29 cellular contexts compared by ENCODE assay signal in the genomic region with DNA sequence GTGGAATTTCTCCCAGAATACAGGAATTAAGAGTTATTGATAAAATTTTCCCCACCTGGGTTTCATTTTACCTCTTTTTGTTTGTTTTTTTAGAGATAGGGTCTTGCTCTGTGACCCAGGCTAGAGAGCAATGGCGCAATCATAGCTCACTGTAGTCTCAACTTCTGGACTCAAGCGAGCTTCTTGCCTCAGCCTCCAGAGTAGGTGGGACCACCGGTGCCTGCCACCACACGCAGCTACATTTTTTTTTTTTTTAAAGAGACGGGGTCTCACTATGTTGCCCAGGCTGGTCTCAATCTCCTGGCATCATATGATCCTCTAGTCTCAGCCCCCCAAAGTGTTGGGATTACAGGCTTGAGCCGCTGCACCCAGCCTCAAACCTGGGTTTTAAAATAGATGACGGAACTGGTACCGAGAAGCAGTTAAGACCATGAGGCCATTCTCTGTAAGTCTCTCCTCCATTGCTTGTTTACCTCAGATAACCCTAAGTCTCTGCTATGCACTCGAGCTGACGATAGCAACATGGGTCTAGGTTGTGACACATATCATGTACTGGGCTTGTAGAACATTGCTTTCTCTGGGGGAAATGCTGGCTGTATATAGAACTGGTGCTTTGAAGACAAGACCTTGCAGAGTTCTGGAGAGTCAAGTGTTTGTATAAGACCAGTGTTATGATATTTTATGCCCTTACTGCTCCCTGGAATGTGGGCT.
"Had no signal": no experiment of that assay in that cellular context is flagged by ENCODE, and none has a peak within 500 bp of the region (broad histone marks: within the 10 kb centered on the region; RNA-seq: fewer than 3 reads in every experiment).

No MANE protein-coding gene starts in this region.

- ATAC-seq: activated CD8-positive, alpha-beta memory T cell treated with anti-CD3 and anti-CD28 coated beads, Interleukin-2, amount 10 ng/mL, durations not matched to agents 7 days and 5 days; activated CD8-positive, alpha-beta T cell treated with anti-CD3 and anti-CD28 coated beads, Interleukin-2, amount 10 ng/mL, durations not matched to agents 7 days and 5 days; activated naive CD8-positive, alpha-beta T cell treated with anti-CD3 and anti-CD28 coated beads, Interleukin-2, amount 50 U/mL, for 24 hours; body of pancreas; esophagus mucosa; T-helper 17 cell had no signal

- H3K36me3 ChIP-seq: colonic mucosa had no signal

- H3K27me3 ChIP-seq: adrenal gland, body of pancreas, colonic mucosa had no signal

- H3K4me3 ChIP-seq: adrenal gland, body of pancreas, colonic mucosa had no signal

- H3K9me3 Mint-ChIP-seq: activated CD4-positive, alpha-beta T cell treated with anti-CD3 and anti-CD28 coated beads, Interleukin-2, amount 10 ng/mL, durations not matched to agents 7 days and 5 days; activated naive CD4-positive, alpha-beta T cell treated with anti-CD3 and anti-CD28 coated beads for 36 hours; activated naive CD4-positive, alpha-beta T cell treated with anti-CD3 and anti-CD28 coated beads, Interleukin-2, amount 50 U/mL, for 24 hours; activated naive CD8-positive, alpha-beta T cell treated with anti-CD3 and anti-CD28 coated beads for 36 hours; activated naive CD8-positive, alpha-beta T cell treated with anti-CD3 and anti-CD28 coated beads, Interleukin-2, amount 50 U/mL, for 24 hours; activated T-helper 1 cell treated with anti-CD3 and anti-CD28 coated beads, Interleukin-12 subunit alpha, Interleukin-12 subunit beta, Interleukin-2, Interleukin-4 antibody, amounts not matched to agents 30 ng/mL and 10 ng/mL and 1 ng/mL, durations not matched to agents 14 hours and 24 hours and 36 hours; activated T-helper 2 cell treated with anti-CD3 and anti-CD28 coated beads, Interferon-gamma antibody, Interleukin-2, Interleukin-4, amounts not matched to agents 10 μg/mL and 5 μg/mL and 100 μg/mL, durations not matched to agents 14 hours and 24 hours and 36 hours; T-helper 2 cell treated with Interferon-gamma antibody and Interleukin-4, amounts not matched to agents 5 μg/mL and 100 μg/mL, for 36 hours had no signal

- H3K9me3 ChIP-seq: adrenal gland, body of pancreas, colonic mucosa had no signal

- H3K36me3 Mint-ChIP-seq: activated CD8-positive, alpha-beta memory T cell treated with anti-CD3 and anti-CD28 coated beads, Interleukin-2, amount 10 ng/mL, durations not matched to agents 7 days and 5 days; activated naive CD4-positive, alpha-beta T cell treated with anti-CD3 and anti-CD28 coated beads, Interleukin-2, amount 50 U/mL, for 24 hours; activated naive CD8-positive, alpha-beta T cell treated with anti-CD3 and anti-CD28 coated beads for 36 hours had no signal

- DNase-seq: activated CD4-positive, alpha-beta T cell treated with anti-CD3 and anti-CD28 coated beads for 1 hour; activated CD4-positive, alpha-beta T cell treated with anti-CD3 and anti-CD28 coated beads for 4 hours; activated CD4-positive, alpha-beta T cell treated with anti-CD3 and anti-CD28 coated beads, Interleukin-2, amount 10 ng/mL, durations not matched to agents 7 days and 5 days; activated CD4-positive, alpha-beta T cell treated with anti-CD3 and anti-CD28 coated beads, Interleukin-2, amount 50 U/mL, for 4 hours; activated CD8-positive, alpha-beta memory T cell treated with anti-CD3 and anti-CD28 coated beads, Interleukin-2, amount 10 ng/mL, durations not matched to agents 7 days and 5 days; activated CD8-positive, alpha-beta memory T cell treated with anti-CD3 and anti-CD28 coated beads, Interleukin-2, amount 50 U/mL, for 4 hours; activated CD8-positive, alpha-beta T cell treated with anti-CD3 and anti-CD28 coated beads, Interleukin-2, amount 10 ng/mL, durations not matched to agents 7 days and 5 days; activated effector memory CD4-positive, alpha-beta T cell treated with anti-CD3 and anti-CD28 coated beads, Interleukin-2, amount 50 U/mL, for 16 hours; activated naive CD4-positive, alpha-beta T cell treated with anti-CD3 and anti-CD28 coated beads for 36 hours; activated naive CD8-positive, alpha-beta T cell treated with anti-CD3 and anti-CD28 coated beads for 36 hours; activated naive CD8-positive, alpha-beta T cell treated with anti-CD3 and anti-CD28 coated beads, Interleukin-2, amount 50 U/mL, for 24 hours; activated T-cell treated with anti-CD3 and anti-CD28 coated beads, Interleukin-2, amount 50 U/mL, for 1 hour; activated T-cell treated with anti-CD3 and anti-CD28 coated beads, Interleukin-2, amount 50 U/mL, for 48 hours; adrenal gland; amygdala; aorta; caudate nucleus; colonic mucosa; effector CD8-positive, alpha-beta T cell; foreskin fibroblast; hippocampal formation; T-helper 17 cell; T1000 had no signal

- H3K4me1 Mint-ChIP-seq: activated CD8-positive, alpha-beta memory T cell treated with anti-CD3 and anti-CD28 coated beads, Interleukin-2, amount 10 ng/mL, durations not matched to agents 7 days and 5 days; activated naive CD4-positive, alpha-beta T cell treated with anti-CD3 and anti-CD28 coated beads, Interleukin-2, amount 50 U/mL, for 24 hours; activated naive CD8-positive, alpha-beta T cell treated with anti-CD3 and anti-CD28 coated beads, Interleukin-2, amount 50 U/mL, for 24 hours had no signal

- H3K27ac Mint-ChIP-seq: activated CD4-positive, alpha-beta T cell treated with anti-CD3 and anti-CD28 coated beads, Interleukin-2, amount 10 ng/mL, durations not matched to agents 7 days and 5 days; activated CD8-positive, alpha-beta memory T cell treated with anti-CD3 and anti-CD28 coated beads, Interleukin-2, amount 10 ng/mL, durations not matched to agents 7 days and 5 days; activated CD8-positive, alpha-beta T cell treated with anti-CD3 and anti-CD28 coated beads, Interleukin-2, amount 10 ng/mL, durations not matched to agents 7 days and 5 days; activated naive CD4-positive, alpha-beta T cell treated with anti-CD3 and anti-CD28 coated beads for 36 hours; activated naive CD4-positive, alpha-beta T cell treated with anti-CD3 and anti-CD28 coated beads, Interleukin-2, amount 50 U/mL, for 24 hours; activated naive CD8-positive, alpha-beta T cell treated with anti-CD3 and anti-CD28 coated beads for 36 hours; activated naive CD8-positive, alpha-beta T cell treated with anti-CD3 and anti-CD28 coated beads, Interleukin-2, amount 50 U/mL, for 24 hours; activated T-helper 1 cell treated with anti-CD3 and anti-CD28 coated beads, Interleukin-12 subunit alpha, Interleukin-12 subunit beta, Interleukin-2, Interleukin-4 antibody, amounts not matched to agents 30 ng/mL and 10 ng/mL and 1 ng/mL, durations not matched to agents 14 hours and 24 hours and 36 hours; activated T-helper 2 cell treated with anti-CD3 and anti-CD28 coated beads, Interferon-gamma antibody, Interleukin-2, Interleukin-4, amounts not matched to agents 10 μg/mL and 5 μg/mL and 100 μg/mL, durations not matched to agents 14 hours and 24 hours and 36 hours; T-helper 17 cell; T-helper 2 cell treated with Interferon-gamma antibody and Interleukin-4, amounts not matched to agents 5 μg/mL and 100 μg/mL, for 36 hours had no signal

- H3K4me3 Mint-ChIP-seq: activated CD4-positive, alpha-beta T cell treated with anti-CD3 and anti-CD28 coated beads, Interleukin-2, amount 10 ng/mL, durations not matched to agents 7 days and 5 days; activated CD8-positive, alpha-beta memory T cell treated with anti-CD3 and anti-CD28 coated beads, Interleukin-2, amount 10 ng/mL, durations not matched to agents 7 days and 5 days; activated CD8-positive, alpha-beta T cell treated with anti-CD3 and anti-CD28 coated beads, Interleukin-2, amount 10 ng/mL, durations not matched to agents 7 days and 5 days; activated naive CD4-positive, alpha-beta T cell treated with anti-CD3 and anti-CD28 coated beads for 36 hours; activated naive CD4-positive, alpha-beta T cell treated with anti-CD3 and anti-CD28 coated beads, Interleukin-2, amount 50 U/mL, for 24 hours; activated naive CD8-positive, alpha-beta T cell treated with anti-CD3 and anti-CD28 coated beads for 36 hours; activated naive CD8-positive, alpha-beta T cell treated with anti-CD3 and anti-CD28 coated beads, Interleukin-2, amount 50 U/mL, for 24 hours; activated T-helper 1 cell treated with anti-CD3 and anti-CD28 coated beads, Interleukin-12 subunit alpha, Interleukin-12 subunit beta, Interleukin-2, Interleukin-4 antibody, amounts not matched to agents 30 ng/mL and 10 ng/mL and 1 ng/mL, durations not matched to agents 14 hours and 24 hours and 36 hours; T-helper 17 cell; T-helper 2 cell treated with Interferon-gamma antibody and Interleukin-4, amounts not matched to agents 5 μg/mL and 100 μg/mL, for 36 hours had no signal

- H3K27ac ChIP-seq: colonic mucosa had no signal
